Comparison of ENCODE assay signal across 20 cellular contexts in genomic region chr12:130982565-130983225, GRCh38. TPM values are rescaled to one million over a fixed set of nuclear protein-coding genes. Genes with fewer than 3 reads are reported as not detected.
DNase-seq lines count a peak whose midpoint lies in the region; ATAC-seq and TF ChIP-seq lines count a peak whose summit lies in the region.
"Had no signal": no experiment of that assay in that cellular context is flagged by ENCODE, and none has a peak within 500 bp of the region (broad histone marks: within the 10 kb centered on the region; RNA-seq: fewer than 3 reads in every experiment).

No MANE protein-coding gene starts in this region.

- DNase-seq in Right ventricle myocardium superior (peak; percentile 21), left cardiac atrium (no peak), right cardiac atrium (no peak), tibial nerve (ENCODE audit: low spot score in 2 of 2) (no peak)
- DNase-seq in activated T-helper 1 cell treated with anti-CD3 and anti-CD28 coated beads, Interleukin-12 subunit alpha, Interleukin-12 subunit beta, Interleukin-2, Interleukin-4 antibody, amounts not matched to agents 30 ng/mL and 10 ng/mL and 1 ng/mL, durations not matched to agents 14 hours and 24 hours and 36 hours (ENCODE audit: low spot score) = no peak
- no peak for DNase-seq in activated effector memory CD4-positive, alpha-beta T cell treated with anti-CD3 and anti-CD28 coated beads, Interleukin-2, amount 50 U/mL, for 16 hours
- DNase-seq: 8988T; Caco-2; GM23248; NCI-H1048; NCI-H146; NCI-H2081 treated with DMSO at 0.1 percent for 48 hours; NCI-H2227 treated with DMSO at 0.1 percent for 48 hours; NCI-H69; NK-92 treated with Interleukin-12 subunit alpha and Interleukin-12 subunit beta, amount 100 ng/mL, for 24 hours had no signal

- H3K4me3 Mint-ChIP-seq in activated T-helper 1 cell treated with anti-CD3 and anti-CD28 coated beads, Interleukin-12 subunit alpha, Interleukin-12 subunit beta, Interleukin-2, Interleukin-4 antibody, amounts not matched to agents 30 ng/mL and 10 ng/mL and 1 ng/mL, durations not matched to agents 14 hours and 24 hours and 36 hours = no peak overlapping the region

- TF ChIP-seq CTCF in VCaP (conservative IDR thresholded peaks at IDR 0.05) (no peak), tibial nerve (IDR thresholded peaks at IDR 0.05) (no peak)

- 68% methylated on average over 11 of the region's 11 CpGs for WGBS in right cardiac atrium
- 65 to 69% methylated on average over 11 of the region's 11 CpGs for WGBS in tibial nerve, 2 donors

- no peaks in the 10 kb centered on the region for H3K9me3 Mint-ChIP-seq in activated T-helper 1 cell treated with anti-CD3 and anti-CD28 coated beads, Interleukin-12 subunit alpha, Interleukin-12 subunit beta, Interleukin-2, Interleukin-4 antibody, amounts not matched to agents 30 ng/mL and 10 ng/mL and 1 ng/mL, durations not matched to agents 14 hours and 24 hours and 36 hours

- ATAC-seq in Right ventricle myocardium superior (ENCODE audit: poor library complexity) = no peak
- no peak for ATAC-seq in left cardiac atrium
- no peak for ATAC-seq in right cardiac atrium
- ATAC-seq in GM21526 (IDR thresholded peaks at IDR 0.05; ENCODE audit: low FRiP score, unreplicated experiment) = no peak
- ATAC-seq: HCT116, K562 had no signal

- H3K4me1 ChIP-seq in right cardiac atrium (ENCODE audit: control insufficient read depth, insufficient read depth, low read length) = peaks cover 9% of the 10 kb centered on the region
- H3K4me1 ChIP-seq in tibial nerve = peaks cover 0 to 55% (median 3%) of the 10 kb centered on the region in 4 donors

- H3K9me3 ChIP-seq in right cardiac atrium (ENCODE audit: control insufficient read depth, low read length) (no peaks in the 10 kb centered on the region), tibial nerve (no peaks in the 10 kb centered on the region)
- H3K9me3 ChIP-seq: Caco-2 had no signal

- H3K36me3 Mint-ChIP-seq in activated T-helper 1 cell treated with anti-CD3 and anti-CD28 coated beads, Interleukin-12 subunit alpha, Interleukin-12 subunit beta, Interleukin-2, Interleukin-4 antibody, amounts not matched to agents 30 ng/mL and 10 ng/mL and 1 ng/mL, durations not matched to agents 14 hours and 24 hours and 36 hours (ENCODE audit: low read depth) = no peaks in the 10 kb centered on the region

- no peak overlapping the region for H3K4me3 ChIP-seq in right cardiac atrium (ENCODE audit: low read length)
- no peak overlapping the region for H3K4me3 ChIP-seq in tibial nerve
- H3K4me3 ChIP-seq: GM23248, K562 had no signal

- H3K27ac Mint-ChIP-seq in activated T-helper 1 cell treated with anti-CD3 and anti-CD28 coated beads, Interleukin-12 subunit alpha, Interleukin-12 subunit beta, Interleukin-2, Interleukin-4 antibody, amounts not matched to agents 30 ng/mL and 10 ng/mL and 1 ng/mL, durations not matched to agents 14 hours and 24 hours and 36 hours = no peak overlapping the region

- H3K27me3 Mint-ChIP-seq in activated T-helper 1 cell treated with anti-CD3 and anti-CD28 coated beads, Interleukin-12 subunit alpha, Interleukin-12 subunit beta, Interleukin-2, Interleukin-4 antibody, amounts not matched to agents 30 ng/mL and 10 ng/mL and 1 ng/mL, durations not matched to agents 14 hours and 24 hours and 36 hours (ENCODE audit: insufficient read depth) = peaks cover 9% of the 10 kb centered on the region

- H3K27me3 ChIP-seq in right cardiac atrium (ENCODE audit: control insufficient read depth, insufficient read depth) = no peaks in the 10 kb centered on the region
- H3K27me3 ChIP-seq in tibial nerve = no peaks in the 10 kb centered on the region

- no peak for TF ChIP-seq EP300 in tibial nerve (IDR thresholded peaks at IDR 0.05)

- no peaks in the 10 kb centered on the region for H3K36me3 ChIP-seq in tibial nerve

- no peaks in the 10 kb centered on the region for H3K4me1 Mint-ChIP-seq in activated T-helper 1 cell treated with anti-CD3 and anti-CD28 coated beads, Interleukin-12 subunit alpha, Interleukin-12 subunit beta, Interleukin-2, Interleukin-4 antibody, amounts not matched to agents 30 ng/mL and 10 ng/mL and 1 ng/mL, durations not matched to agents 14 hours and 24 hours and 36 hours (ENCODE audit: low read depth)

- TF ChIP-seq POLR2A in tibial nerve (IDR thresholded peaks at IDR 0.05) = no peak

- H3K27ac ChIP-seq in VCaP (peak overlapping the region; percentile 84; the same call in 1 of the 2 replicates), right cardiac atrium (ENCODE audit: low read length) (peak overlapping the region; percentile 25), tibial nerve (peak overlapping the region in 3 of 4 donors; percentile 58 to 85 (median 60))
- H3K27ac ChIP-seq: C4-2B, GM23248 had no signal

- intact Hi-C loops in Right ventricle myocardium superior (cut with DNase I) = no loop called here
- intact Hi-C loops in left cardiac atrium (cut with DNase I) = no loop called here
- intact Hi-C loops in right cardiac atrium (cut with DNase I) = no loop called here
- intact Hi-C loops in activated T-helper 1 cell treated with anti-CD3 and anti-CD28 coated beads, Interleukin-12 subunit alpha, Interleukin-12 subunit beta, Interleukin-2, Interleukin-4 antibody, amounts not matched to agents 30 ng/mL and 10 ng/mL and 1 ng/mL, durations not matched to agents 14 hours and 24 hours and 36 hours (cut with micrococcal nuclease) = no loop called here

RNA-seq across cellular contexts. Expression of gene ADGRD1, which starts 29.0 kb away (rescaled TPM):
- total RNA-seq in Right ventricle myocardium superior = 86.1 TPM
- total RNA-seq in left cardiac atrium = 100 to 1,000 TPM; 143 to 254 TPM
- total RNA-seq in right cardiac atrium = 100 to 1,000 TPM; 188 to 386 (median 239) TPM
- polyA plus RNA-seq in right cardiac atrium = 50.0 TPM
- total RNA-seq in tibial nerve = 100 to 1,000 TPM in 3 of 4 donors, 10 to 100 TPM in 1; 99.0 to 179 (median 125) TPM
- total RNA-seq in activated T-helper 1 cell treated with anti-CD3 and anti-CD28 coated beads, Interleukin-12 subunit alpha, Interleukin-12 subunit beta, Interleukin-2, Interleukin-4 antibody, amounts not matched to agents 30 ng/mL and 10 ng/mL and 1 ng/mL, durations not matched to agents 14 hours and 24 hours and 36 hours = 0.18 and 0.59 TPM in 2 replicates

Comparison
In these comparisons a context has a peak if more than half of its experiments do, and no peak if none do; other contexts are left out.
1. H3K27ac ChIP-seq: peak in every context shown above with its lines; median percentile 84 in VCaP; 60 in tibial nerve; 25 in right cardiac atrium.
2. RNA of gene ADGRD1, which starts 29.0 kb away (total RNA-seq): 143 to 254 TPM in left cardiac atrium, 188 to 386 TPM in right cardiac atrium, 99.0 to 179 TPM in tibial nerve and 86.1 TPM in Right ventricle myocardium superior (single experiment); 0.18 to 0.59 TPM in activated T-helper 1 cell treated with anti-CD3 and anti-CD28 coated beads, Interleukin-12 subunit alpha, Interleukin-12 subunit beta, Interleukin-2, Interleukin-4 antibody, amounts not matched to agents 30 ng/mL and 10 ng/mL and 1 ng/mL, durations not matched to agents 14 hours and 24 hours and 36 hours; every median in the first group is over 10 times any median in the second.